2 cellular contexts compared by ENCODE assay signal in the genomic region with DNA sequence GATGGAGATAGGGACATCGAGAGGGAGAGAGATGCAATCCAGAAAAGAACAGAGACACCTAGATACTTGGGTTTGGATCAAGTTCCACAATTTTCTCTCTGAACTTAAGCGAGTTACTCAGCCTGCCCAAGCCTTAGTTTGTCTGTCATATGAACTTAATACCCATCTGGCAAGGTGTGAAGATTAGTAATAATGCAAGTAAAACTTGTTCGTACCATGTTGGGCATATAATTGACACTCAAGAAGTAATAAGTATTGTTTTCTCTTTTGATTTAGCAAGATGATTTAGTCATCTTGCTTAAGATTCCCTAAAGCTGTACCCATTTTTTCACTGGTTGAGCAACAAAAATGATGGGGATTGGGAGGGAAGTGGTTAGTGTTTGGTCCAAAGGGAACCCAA.
TF ChIP-seq lines count a peak whose summit lies in the region.

No MANE protein-coding gene starts in this region.

TF ChIP-seq in WTC11, 78 proteins besides CTCF, POLR2A, EP300 and RAD21 (continues in another document):
- TF ChIP-seq, protein P1, sequence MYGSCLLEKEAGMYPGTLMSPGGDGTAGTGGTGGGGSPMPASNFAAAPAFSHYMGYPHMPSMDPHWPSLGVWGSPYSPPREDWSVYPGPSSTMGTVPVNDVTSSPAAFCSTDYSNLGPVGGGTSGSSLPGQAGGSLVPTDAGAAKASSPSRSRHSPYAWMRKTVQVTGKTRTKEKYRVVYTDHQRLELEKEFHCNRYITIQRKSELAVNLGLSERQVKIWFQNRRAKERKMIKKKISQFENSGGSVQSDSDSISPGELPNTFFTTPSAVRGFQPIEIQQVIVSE (CRISPR knock-in tag; IDR thresholded peaks at IDR 0.05; ENCODE audit: borderline replicate concordance): no peak
- TF ChIP-seq ATF1 (CRISPR knock-in tag; IDR thresholded peaks at IDR 0.05) (no peak), NR3C1 (CRISPR knock-in tag; conservative IDR thresholded peaks at IDR 0.05; ENCODE audit: low read depth) (no peak), ELF4 (CRISPR knock-in tag; IDR thresholded peaks at IDR 0.05; ENCODE audit: low read depth) (no peak), ZNF121 (CRISPR knock-in tag; IDR thresholded peaks at IDR 0.05) (no peak), MYBL2 (CRISPR knock-in tag; IDR thresholded peaks at IDR 0.05) (no peak)
- TF ChIP-seq, protein P2, sequence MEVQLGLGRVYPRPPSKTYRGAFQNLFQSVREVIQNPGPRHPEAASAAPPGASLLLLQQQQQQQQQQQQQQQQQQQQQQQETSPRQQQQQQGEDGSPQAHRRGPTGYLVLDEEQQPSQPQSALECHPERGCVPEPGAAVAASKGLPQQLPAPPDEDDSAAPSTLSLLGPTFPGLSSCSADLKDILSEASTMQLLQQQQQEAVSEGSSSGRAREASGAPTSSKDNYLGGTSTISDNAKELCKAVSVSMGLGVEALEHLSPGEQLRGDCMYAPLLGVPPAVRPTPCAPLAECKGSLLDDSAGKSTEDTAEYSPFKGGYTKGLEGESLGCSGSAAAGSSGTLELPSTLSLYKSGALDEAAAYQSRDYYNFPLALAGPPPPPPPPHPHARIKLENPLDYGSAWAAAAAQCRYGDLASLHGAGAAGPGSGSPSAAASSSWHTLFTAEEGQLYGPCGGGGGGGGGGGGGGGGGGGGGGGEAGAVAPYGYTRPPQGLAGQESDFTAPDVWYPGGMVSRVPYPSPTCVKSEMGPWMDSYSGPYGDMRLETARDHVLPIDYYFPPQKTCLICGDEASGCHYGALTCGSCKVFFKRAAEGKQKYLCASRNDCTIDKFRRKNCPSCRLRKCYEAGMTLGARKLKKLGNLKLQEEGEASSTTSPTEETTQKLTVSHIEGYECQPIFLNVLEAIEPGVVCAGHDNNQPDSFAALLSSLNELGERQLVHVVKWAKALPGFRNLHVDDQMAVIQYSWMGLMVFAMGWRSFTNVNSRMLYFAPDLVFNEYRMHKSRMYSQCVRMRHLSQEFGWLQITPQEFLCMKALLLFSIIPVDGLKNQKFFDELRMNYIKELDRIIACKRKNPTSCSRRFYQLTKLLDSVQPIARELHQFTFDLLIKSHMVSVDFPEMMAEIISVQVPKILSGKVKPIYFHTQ (CRISPR knock-in tag; IDR thresholded peaks at IDR 0.05): no peak
- TF ChIP-seq, protein P3, sequence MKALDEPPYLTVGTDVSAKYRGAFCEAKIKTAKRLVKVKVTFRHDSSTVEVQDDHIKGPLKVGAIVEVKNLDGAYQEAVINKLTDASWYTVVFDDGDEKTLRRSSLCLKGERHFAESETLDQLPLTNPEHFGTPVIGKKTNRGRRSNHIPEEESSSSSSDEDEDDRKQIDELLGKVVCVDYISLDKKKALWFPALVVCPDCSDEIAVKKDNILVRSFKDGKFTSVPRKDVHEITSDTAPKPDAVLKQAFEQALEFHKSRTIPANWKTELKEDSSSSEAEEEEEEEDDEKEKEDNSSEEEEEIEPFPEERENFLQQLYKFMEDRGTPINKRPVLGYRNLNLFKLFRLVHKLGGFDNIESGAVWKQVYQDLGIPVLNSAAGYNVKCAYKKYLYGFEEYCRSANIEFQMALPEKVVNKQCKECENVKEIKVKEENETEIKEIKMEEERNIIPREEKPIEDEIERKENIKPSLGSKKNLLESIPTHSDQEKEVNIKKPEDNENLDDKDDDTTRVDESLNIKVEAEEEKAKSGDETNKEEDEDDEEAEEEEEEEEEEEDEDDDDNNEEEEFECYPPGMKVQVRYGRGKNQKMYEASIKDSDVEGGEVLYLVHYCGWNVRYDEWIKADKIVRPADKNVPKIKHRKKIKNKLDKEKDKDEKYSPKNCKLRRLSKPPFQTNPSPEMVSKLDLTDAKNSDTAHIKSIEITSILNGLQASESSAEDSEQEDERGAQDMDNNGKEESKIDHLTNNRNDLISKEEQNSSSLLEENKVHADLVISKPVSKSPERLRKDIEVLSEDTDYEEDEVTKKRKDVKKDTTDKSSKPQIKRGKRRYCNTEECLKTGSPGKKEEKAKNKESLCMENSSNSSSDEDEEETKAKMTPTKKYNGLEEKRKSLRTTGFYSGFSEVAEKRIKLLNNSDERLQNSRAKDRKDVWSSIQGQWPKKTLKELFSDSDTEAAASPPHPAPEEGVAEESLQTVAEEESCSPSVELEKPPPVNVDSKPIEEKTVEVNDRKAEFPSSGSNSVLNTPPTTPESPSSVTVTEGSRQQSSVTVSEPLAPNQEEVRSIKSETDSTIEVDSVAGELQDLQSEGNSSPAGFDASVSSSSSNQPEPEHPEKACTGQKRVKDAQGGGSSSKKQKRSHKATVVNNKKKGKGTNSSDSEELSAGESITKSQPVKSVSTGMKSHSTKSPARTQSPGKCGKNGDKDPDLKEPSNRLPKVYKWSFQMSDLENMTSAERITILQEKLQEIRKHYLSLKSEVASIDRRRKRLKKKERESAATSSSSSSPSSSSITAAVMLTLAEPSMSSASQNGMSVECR (CRISPR knock-in tag; IDR thresholded peaks at IDR 0.05; ENCODE audit: borderline replicate concordance): no peak
- TF ChIP-seq, protein P4, sequence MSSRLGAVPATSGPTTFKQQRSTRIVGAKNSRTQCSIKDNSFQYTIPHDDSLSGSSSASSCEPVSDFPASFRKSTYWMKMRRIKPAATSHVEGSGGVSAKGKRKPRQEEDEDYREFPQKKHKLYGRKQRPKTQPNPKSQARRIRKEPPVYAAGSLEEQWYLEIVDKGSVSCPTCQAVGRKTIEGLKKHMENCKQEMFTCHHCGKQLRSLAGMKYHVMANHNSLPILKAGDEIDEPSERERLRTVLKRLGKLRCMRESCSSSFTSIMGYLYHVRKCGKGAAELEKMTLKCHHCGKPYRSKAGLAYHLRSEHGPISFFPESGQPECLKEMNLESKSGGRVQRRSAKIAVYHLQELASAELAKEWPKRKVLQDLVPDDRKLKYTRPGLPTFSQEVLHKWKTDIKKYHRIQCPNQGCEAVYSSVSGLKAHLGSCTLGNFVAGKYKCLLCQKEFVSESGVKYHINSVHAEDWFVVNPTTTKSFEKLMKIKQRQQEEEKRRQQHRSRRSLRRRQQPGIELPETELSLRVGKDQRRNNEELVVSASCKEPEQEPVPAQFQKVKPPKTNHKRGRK (CRISPR knock-in tag; IDR thresholded peaks at IDR 0.05; ENCODE audit: borderline replicate concordance): no peak

TF ChIP-seq in endothelial cell of umbilical vein, 7 proteins besides CTCF, POLR2A, EP300 and RAD21:
- TF ChIP-seq MYC (IDR thresholded peaks at IDR 0.05; ENCODE audit: low read depth, low read length) (no peak), EZH2 (IDR thresholded peaks at IDR 0.05; ENCODE audit: borderline replicate concordance, low read depth, low read length, severe bottlenecking) (no peak), POLR2AphosphoS5 (IDR thresholded peaks at IDR 0.05; ENCODE audit: insufficient read depth, low read depth, low read length) (no peak), JUN (IDR thresholded peaks at IDR 0.05; ENCODE audit: borderline replicate concordance, insufficient read depth, insufficient read length, low read depth) (no peak), GATA2 (IDR thresholded peaks at IDR 0.05; ENCODE audit: insufficient read depth, insufficient read length, low read depth, low read length) (no peak)
- TF ChIP-seq, protein P5, sequence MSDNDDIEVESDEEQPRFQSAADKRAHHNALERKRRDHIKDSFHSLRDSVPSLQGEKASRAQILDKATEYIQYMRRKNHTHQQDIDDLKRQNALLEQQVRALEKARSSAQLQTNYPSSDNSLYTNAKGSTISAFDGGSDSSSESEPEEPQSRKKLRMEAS (IDR thresholded peaks at IDR 0.05; ENCODE audit: insufficient read depth, insufficient read length): no peak
